22 cellular contexts compared by ENCODE assay signal in genomic region chr4:100722866-100723459, GRCh38.
DNase-seq lines count a peak whose midpoint lies in the region; ATAC-seq and TF ChIP-seq lines count a peak whose summit lies in the region.
"Had no signal": no experiment of that assay in that cellular context is flagged by ENCODE, and none has a peak within 500 bp of the region (broad histone marks: within the 10 kb centered on the region; RNA-seq: fewer than 3 reads in every experiment).

No MANE protein-coding gene starts in this region.

- in situ Hi-C loops in HAP-1 (cut with MboI; ENCODE audit: low sequenced_read_pairs): no loop called here

- no peak overlapping the region for H3K27ac Mint-ChIP-seq in H9
- H3K27ac Mint-ChIP-seq: activated CD4-positive, alpha-beta T cell treated with anti-CD3 and anti-CD28 coated beads, Interleukin-2, amount 10 ng/mL, durations not matched to agents 7 days and 5 days; activated naive CD8-positive, alpha-beta T cell treated with anti-CD3 and anti-CD28 coated beads for 36 hours; activated T-cell treated with anti-CD3 and anti-CD28 coated beads, Interleukin-2, amount 50 U/mL, for 24 hours; B cell had no signal

- H4K20me1 ChIP-seq in H9 (ENCODE audit: control insufficient read depth, insufficient read depth, insufficient read length): no peaks in the 10 kb centered on the region

- DNase-seq in renal cortical epithelial cell (ENCODE audit: low read depth): peak; percentile 3
- no peak for DNase-seq in SKM-1 treated with dmso at 0.1 percent for 144 hours (lab: John Stamatoyannopoulos, UW; ENCODE audit: unreplicated experiment)
- no peak for DNase-seq in H9
- no peak for DNase-seq in HAP-1 (ENCODE audit: low spot score in 2 of 2)
- DNase-seq in NCI-H446 (lab: John Stamatoyannopoulos, UW): no peak
- DNase-seq: activated CD4-positive, alpha-beta T cell treated with anti-CD3 and anti-CD28 coated beads, Interleukin-2, amount 10 ng/mL, durations not matched to agents 7 days and 5 days; activated naive CD8-positive, alpha-beta T cell treated with anti-CD3 and anti-CD28 coated beads for 36 hours; activated T-cell treated with anti-CD3 and anti-CD28 coated beads, Interleukin-2, amount 50 U/mL, for 24 hours; DMS153; effector memory CD4-positive, alpha-beta T cell; NCI-H1048; NCI-H2171 treated with DMSO at 0.1 percent for 48 hours; SHP77 treated with DMSO at 0.1 percent for 48 hours; stimulated activated naive CD4-positive, alpha-beta T cell treated with Interleukin-2 at 50 U/mL for 16 hours; T-helper 9 cell had no signal

- no peaks in the 10 kb centered on the region for H3K36me3 Mint-ChIP-seq in H9 (ENCODE audit: insufficient read depth in 1 of 3, low read depth in 3 of 3)

- H2BK5ac ChIP-seq in H9 (ENCODE audit: insufficient read length, low read length): no peak overlapping the region

- H2BK12ac ChIP-seq in H9 (ENCODE audit: insufficient read length, low read depth, low read length): no peak overlapping the region

- no peak overlapping the region for H3K18ac ChIP-seq in H9 (ENCODE audit: insufficient read length, low read depth, low read length)

- H3K27me3 ChIP-seq in H9 (ENCODE audit: insufficient read depth, low read length) (no peaks in the 10 kb centered on the region), HAP-1 (ENCODE audit: low read depth) (no peaks in the 10 kb centered on the region)
- H3K27me3 ChIP-seq: left lung had no signal

- H2AK5ac ChIP-seq in H9 (ENCODE audit: insufficient read length, low read length): no peak overlapping the region

- no peak overlapping the region for H2BK20ac ChIP-seq in H9 (ENCODE audit: low read depth, low read length, poor library complexity, severe bottlenecking)

- no peak overlapping the region for H2BK15ac ChIP-seq in H9 (ENCODE audit: low read depth, low read length)

- no peaks in the 10 kb centered on the region for H3K23me2 ChIP-seq in H9 (ENCODE audit: insufficient read length, low read depth, low read length, poor library complexity, severe bottlenecking)

- no peaks in the 10 kb centered on the region for H3K27me3 Mint-ChIP-seq in H9 (ENCODE audit: low read depth)

- no peak overlapping the region for H3K9ac ChIP-seq in H9 (ENCODE audit: extremely low read depth, insufficient read length, low read length)
- H3K9ac ChIP-seq: parathyroid adenoma had no signal

- no peak for TF ChIP-seq CTCF in H9 (conservative IDR thresholded peaks at IDR 0.05)

- no peaks in the 10 kb centered on the region for H3K9me3 Mint-ChIP-seq in H9
- H3K9me3 Mint-ChIP-seq: activated CD4-positive, alpha-beta T cell treated with anti-CD3 and anti-CD28 coated beads, Interleukin-2, amount 10 ng/mL, durations not matched to agents 7 days and 5 days had no signal

- H3K9me3 ChIP-seq in H9 (ENCODE audit: control insufficient read depth, low read depth, low read length): no peaks in the 10 kb centered on the region
- H3K9me3 ChIP-seq in HAP-1: no peaks in the 10 kb centered on the region

- H3T11ph ChIP-seq in H9 (ENCODE audit: low read length): no peak overlapping the region

- WGBS in H9 (ENCODE audit: extremely low coverage, insufficient read length, low lambda C conversion rate): no CpG with 5 or more reads among the region's 3 CpGs

- H2BK120ac ChIP-seq in H9 (ENCODE audit: low read depth, low read length, poor library complexity, severe bottlenecking): no peak overlapping the region

- no peak overlapping the region for H3K4ac ChIP-seq in H9 (ENCODE audit: low read depth, low read length)

- H3K4me1 ChIP-seq in H9 (ENCODE audit: insufficient read depth, low read length) (no peaks in the 10 kb centered on the region), HAP-1 (peaks cover 3% of the 10 kb centered on the region)
- H3K4me1 ChIP-seq: left lung, parathyroid adenoma had no signal

- no peak overlapping the region for H3K56ac ChIP-seq in H9 (ENCODE audit: insufficient read length, low read depth, low read length)

- ATAC-seq in GM18868 (IDR thresholded peaks at IDR 0.05; ENCODE audit: unreplicated experiment) (peak; percentile 89), GM21526 (IDR thresholded peaks at IDR 0.05; ENCODE audit: low FRiP score, unreplicated experiment) (peak; percentile 53), HG03135 (IDR thresholded peaks at IDR 0.05; ENCODE audit: unreplicated experiment) (peak; percentile 72)
- ATAC-seq: left lung had no signal

- no peak overlapping the region for H4K8ac ChIP-seq in H9 (replicated peaks; ENCODE audit: insufficient read length, low read depth, low read length)

- H3K79me1 ChIP-seq in H9 (ENCODE audit: insufficient read depth, low read depth, low read length, poor library complexity, severe bottlenecking): no peaks in the 10 kb centered on the region

- no peak overlapping the region for H4K91ac ChIP-seq in H9 (ENCODE audit: insufficient read length, low read depth, low read length)

- no peak overlapping the region for H3K4me2 ChIP-seq in H9 (ENCODE audit: insufficient read depth, insufficient read length, low read length)

- no peaks in the 10 kb centered on the region for H3K79me2 ChIP-seq in H9 (ENCODE audit: insufficient read depth, low read length)
- H3K79me2 ChIP-seq: parathyroid adenoma had no signal

- H3K4me3 ChIP-seq in HAP-1: no peak overlapping the region
- H3K4me3 ChIP-seq: left lung, skin epidermis had no signal

- no peak overlapping the region for H2AFZ ChIP-seq in H9 (ENCODE audit: low read length)
- H2AFZ ChIP-seq: parathyroid adenoma had no signal

- no peak overlapping the region for H3K14ac ChIP-seq in H9 (ENCODE audit: insufficient read depth, low read length)

- no peak overlapping the region for H4K5ac ChIP-seq in H9 (ENCODE audit: insufficient read length, low read depth, low read length)

- no peak overlapping the region for H3K4me3 Mint-ChIP-seq in H9
- H3K4me3 Mint-ChIP-seq: activated CD4-positive, alpha-beta T cell treated with anti-CD3 and anti-CD28 coated beads, Interleukin-2, amount 10 ng/mL, durations not matched to agents 7 days and 5 days; activated naive CD8-positive, alpha-beta T cell treated with anti-CD3 and anti-CD28 coated beads for 36 hours; activated T-cell treated with anti-CD3 and anti-CD28 coated beads, Interleukin-2, amount 50 U/mL, for 24 hours; B cell had no signal

- H3K23ac ChIP-seq in H9 (ENCODE audit: insufficient read length, low read depth, low read length): no peak overlapping the region

- peaks cover 0 to 4% of the 10 kb centered on the region in 2 experiments; a peak in 2 of 4 replicates for H3K4me1 Mint-ChIP-seq in H9
- H3K4me1 Mint-ChIP-seq: activated CD4-positive, alpha-beta T cell treated with anti-CD3 and anti-CD28 coated beads, Interleukin-2, amount 10 ng/mL, durations not matched to agents 7 days and 5 days; activated naive CD8-positive, alpha-beta T cell treated with anti-CD3 and anti-CD28 coated beads for 36 hours; B cell had no signal

- H3K27ac ChIP-seq in H9 (ENCODE audit: insufficient read length, low read depth, low read length): no peak overlapping the region
- H3K27ac ChIP-seq: left lung, parathyroid adenoma, skin epidermis had no signal

- no peaks in the 10 kb centered on the region for H3K36me3 ChIP-seq in HAP-1 (replicated peaks)
- H3K36me3 ChIP-seq: left lung had no signal
